1 cellular context compared by ENCODE assay signal in the genomic region with DNA sequence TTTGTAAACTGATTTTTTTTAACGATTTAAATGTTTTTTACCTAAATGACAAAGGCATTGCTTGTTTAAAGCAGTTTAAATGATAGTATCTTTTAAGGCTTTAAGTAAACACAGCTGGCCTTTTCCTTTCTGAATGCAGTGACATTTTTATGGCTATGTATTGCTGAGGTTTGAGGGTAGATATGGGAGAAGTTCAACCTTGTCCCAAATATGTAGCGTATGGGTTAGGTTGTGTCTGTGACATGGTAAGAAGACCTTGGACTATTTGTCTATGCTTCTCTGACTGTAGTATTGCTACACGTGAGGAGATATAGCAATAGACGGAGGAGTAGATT.
TF ChIP-seq lines count a peak whose summit lies in the region.

No MANE protein-coding gene starts in this region.

TF ChIP-seq in K562, 482 proteins besides CTCF, POLR2A, EP300 and RAD21 (continued from another document):
- TF ChIP-seq, protein P1, sequence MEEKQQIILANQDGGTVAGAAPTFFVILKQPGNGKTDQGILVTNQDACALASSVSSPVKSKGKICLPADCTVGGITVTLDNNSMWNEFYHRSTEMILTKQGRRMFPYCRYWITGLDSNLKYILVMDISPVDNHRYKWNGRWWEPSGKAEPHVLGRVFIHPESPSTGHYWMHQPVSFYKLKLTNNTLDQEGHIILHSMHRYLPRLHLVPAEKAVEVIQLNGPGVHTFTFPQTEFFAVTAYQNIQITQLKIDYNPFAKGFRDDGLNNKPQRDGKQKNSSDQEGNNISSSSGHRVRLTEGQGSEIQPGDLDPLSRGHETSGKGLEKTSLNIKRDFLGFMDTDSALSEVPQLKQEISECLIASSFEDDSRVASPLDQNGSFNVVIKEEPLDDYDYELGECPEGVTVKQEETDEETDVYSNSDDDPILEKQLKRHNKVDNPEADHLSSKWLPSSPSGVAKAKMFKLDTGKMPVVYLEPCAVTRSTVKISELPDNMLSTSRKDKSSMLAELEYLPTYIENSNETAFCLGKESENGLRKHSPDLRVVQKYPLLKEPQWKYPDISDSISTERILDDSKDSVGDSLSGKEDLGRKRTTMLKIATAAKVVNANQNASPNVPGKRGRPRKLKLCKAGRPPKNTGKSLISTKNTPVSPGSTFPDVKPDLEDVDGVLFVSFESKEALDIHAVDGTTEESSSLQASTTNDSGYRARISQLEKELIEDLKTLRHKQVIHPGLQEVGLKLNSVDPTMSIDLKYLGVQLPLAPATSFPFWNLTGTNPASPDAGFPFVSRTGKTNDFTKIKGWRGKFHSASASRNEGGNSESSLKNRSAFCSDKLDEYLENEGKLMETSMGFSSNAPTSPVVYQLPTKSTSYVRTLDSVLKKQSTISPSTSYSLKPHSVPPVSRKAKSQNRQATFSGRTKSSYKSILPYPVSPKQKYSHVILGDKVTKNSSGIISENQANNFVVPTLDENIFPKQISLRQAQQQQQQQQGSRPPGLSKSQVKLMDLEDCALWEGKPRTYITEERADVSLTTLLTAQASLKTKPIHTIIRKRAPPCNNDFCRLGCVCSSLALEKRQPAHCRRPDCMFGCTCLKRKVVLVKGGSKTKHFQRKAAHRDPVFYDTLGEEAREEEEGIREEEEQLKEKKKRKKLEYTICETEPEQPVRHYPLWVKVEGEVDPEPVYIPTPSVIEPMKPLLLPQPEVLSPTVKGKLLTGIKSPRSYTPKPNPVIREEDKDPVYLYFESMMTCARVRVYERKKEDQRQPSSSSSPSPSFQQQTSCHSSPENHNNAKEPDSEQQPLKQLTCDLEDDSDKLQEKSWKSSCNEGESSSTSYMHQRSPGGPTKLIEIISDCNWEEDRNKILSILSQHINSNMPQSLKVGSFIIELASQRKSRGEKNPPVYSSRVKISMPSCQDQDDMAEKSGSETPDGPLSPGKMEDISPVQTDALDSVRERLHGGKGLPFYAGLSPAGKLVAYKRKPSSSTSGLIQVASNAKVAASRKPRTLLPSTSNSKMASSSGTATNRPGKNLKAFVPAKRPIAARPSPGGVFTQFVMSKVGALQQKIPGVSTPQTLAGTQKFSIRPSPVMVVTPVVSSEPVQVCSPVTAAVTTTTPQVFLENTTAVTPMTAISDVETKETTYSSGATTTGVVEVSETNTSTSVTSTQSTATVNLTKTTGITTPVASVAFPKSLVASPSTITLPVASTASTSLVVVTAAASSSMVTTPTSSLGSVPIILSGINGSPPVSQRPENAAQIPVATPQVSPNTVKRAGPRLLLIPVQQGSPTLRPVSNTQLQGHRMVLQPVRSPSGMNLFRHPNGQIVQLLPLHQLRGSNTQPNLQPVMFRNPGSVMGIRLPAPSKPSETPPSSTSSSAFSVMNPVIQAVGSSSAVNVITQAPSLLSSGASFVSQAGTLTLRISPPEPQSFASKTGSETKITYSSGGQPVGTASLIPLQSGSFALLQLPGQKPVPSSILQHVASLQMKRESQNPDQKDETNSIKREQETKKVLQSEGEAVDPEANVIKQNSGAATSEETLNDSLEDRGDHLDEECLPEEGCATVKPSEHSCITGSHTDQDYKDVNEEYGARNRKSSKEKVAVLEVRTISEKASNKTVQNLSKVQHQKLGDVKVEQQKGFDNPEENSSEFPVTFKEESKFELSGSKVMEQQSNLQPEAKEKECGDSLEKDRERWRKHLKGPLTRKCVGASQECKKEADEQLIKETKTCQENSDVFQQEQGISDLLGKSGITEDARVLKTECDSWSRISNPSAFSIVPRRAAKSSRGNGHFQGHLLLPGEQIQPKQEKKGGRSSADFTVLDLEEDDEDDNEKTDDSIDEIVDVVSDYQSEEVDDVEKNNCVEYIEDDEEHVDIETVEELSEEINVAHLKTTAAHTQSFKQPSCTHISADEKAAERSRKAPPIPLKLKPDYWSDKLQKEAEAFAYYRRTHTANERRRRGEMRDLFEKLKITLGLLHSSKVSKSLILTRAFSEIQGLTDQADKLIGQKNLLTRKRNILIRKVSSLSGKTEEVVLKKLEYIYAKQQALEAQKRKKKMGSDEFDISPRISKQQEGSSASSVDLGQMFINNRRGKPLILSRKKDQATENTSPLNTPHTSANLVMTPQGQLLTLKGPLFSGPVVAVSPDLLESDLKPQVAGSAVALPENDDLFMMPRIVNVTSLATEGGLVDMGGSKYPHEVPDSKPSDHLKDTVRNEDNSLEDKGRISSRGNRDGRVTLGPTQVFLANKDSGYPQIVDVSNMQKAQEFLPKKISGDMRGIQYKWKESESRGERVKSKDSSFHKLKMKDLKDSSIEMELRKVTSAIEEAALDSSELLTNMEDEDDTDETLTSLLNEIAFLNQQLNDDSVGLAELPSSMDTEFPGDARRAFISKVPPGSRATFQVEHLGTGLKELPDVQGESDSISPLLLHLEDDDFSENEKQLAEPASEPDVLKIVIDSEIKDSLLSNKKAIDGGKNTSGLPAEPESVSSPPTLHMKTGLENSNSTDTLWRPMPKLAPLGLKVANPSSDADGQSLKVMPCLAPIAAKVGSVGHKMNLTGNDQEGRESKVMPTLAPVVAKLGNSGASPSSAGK (IDR thresholded peaks at IDR 0.05), result no peak
- TF ChIP-seq E2F3 (CRISPR knock-in tag; IDR thresholded peaks at IDR 0.05) (no peak), EWSR1 (IDR thresholded peaks at IDR 0.05; ENCODE audit: borderline replicate concordance, low read depth, partially characterized antibody) (no peak), ZNF785 (CRISPR knock-in tag; IDR thresholded peaks at IDR 0.05) (no peak)
- TF ChIP-seq, protein P2, sequence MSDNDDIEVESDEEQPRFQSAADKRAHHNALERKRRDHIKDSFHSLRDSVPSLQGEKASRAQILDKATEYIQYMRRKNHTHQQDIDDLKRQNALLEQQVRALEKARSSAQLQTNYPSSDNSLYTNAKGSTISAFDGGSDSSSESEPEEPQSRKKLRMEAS (CRISPR knock-in tag; IDR thresholded peaks at IDR 0.05), result no peak
- TF ChIP-seq, protein P3, sequence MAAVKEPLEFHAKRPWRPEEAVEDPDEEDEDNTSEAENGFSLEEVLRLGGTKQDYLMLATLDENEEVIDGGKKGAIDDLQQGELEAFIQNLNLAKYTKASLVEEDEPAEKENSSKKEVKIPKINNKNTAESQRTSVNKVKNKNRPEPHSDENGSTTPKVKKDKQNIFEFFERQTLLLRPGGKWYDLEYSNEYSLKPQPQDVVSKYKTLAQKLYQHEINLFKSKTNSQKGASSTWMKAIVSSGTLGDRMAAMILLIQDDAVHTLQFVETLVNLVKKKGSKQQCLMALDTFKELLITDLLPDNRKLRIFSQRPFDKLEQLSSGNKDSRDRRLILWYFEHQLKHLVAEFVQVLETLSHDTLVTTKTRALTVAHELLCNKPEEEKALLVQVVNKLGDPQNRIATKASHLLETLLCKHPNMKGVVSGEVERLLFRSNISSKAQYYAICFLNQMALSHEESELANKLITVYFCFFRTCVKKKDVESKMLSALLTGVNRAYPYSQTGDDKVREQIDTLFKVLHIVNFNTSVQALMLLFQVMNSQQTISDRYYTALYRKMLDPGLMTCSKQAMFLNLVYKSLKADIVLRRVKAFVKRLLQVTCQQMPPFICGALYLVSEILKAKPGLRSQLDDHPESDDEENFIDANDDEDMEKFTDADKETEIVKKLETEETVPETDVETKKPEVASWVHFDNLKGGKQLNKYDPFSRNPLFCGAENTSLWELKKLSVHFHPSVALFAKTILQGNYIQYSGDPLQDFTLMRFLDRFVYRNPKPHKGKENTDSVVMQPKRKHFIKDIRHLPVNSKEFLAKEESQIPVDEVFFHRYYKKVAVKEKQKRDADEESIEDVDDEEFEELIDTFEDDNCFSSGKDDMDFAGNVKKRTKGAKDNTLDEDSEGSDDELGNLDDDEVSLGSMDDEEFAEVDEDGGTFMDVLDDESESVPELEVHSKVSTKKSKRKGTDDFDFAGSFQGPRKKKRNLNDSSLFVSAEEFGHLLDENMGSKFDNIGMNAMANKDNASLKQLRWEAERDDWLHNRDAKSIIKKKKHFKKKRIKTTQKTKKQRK (IDR thresholded peaks at IDR 0.05; ENCODE audit: borderline replicate concordance, low read depth, low read length), result no peak
